ENCODE assay signal across 24 cellular contexts in the genomic region with DNA sequence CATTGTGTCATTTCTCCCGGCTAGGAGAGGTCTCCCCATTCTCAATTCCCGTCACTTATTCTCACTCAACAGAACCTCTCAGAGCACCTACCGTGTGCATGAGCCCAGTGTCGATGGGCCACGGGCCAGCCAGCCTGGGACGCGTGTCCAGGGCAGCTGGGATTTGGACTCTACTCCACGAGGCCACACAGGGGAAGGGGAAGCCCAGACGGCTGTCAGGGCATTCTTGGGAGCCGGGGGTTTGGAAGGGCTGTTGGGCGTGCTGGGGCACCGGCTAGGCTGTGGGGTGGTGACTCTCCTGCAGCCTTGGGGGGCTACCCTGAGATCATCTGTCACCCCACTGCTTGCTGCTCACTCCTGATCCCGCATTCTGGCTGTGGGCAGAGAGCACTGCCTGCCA.
"Had no signal": no experiment of that assay in that cellular context is flagged by ENCODE, and none has a peak within 500 bp of the region (broad histone marks: within the 10 kb centered on the region; RNA-seq: fewer than 3 reads in every experiment).

No MANE protein-coding gene starts in this region.

- H3K27me3 ChIP-seq: foreskin keratinocyte had no signal

- H3K79me2 ChIP-seq: parathyroid adenoma had no signal

- ATAC-seq: activated CD4-positive, CD25-positive, alpha-beta regulatory T cell treated with anti-CD3 and anti-CD28 coated beads, Interleukin-2, amount 50 U/mL, for 24 hours; activated CD8-positive, alpha-beta T cell treated with anti-CD3 and anti-CD28 coated beads, Interleukin-2, amount 10 ng/mL, durations not matched to agents 7 days and 5 days; foreskin keratinocyte; natural killer cell; stimulated activated naive B cell treated with anti-CD40 and anti-IgM and Interleukin-4, amounts not matched to agents 10 μg/mL and 1 μg/mL and 100 μg/mL, for 72 hours had no signal

- H3K36me3 ChIP-seq: left lung, neutrophil had no signal

- H2AFZ ChIP-seq: parathyroid adenoma had no signal

- H3K9me3 ChIP-seq: left lung, neutrophil had no signal

- H3K27me3 Mint-ChIP-seq: brain had no signal

- H3K27ac Mint-ChIP-seq: activated CD8-positive, alpha-beta T cell treated with anti-CD3 and anti-CD28 coated beads, Interleukin-2, amount 10 ng/mL, durations not matched to agents 7 days and 5 days; activated T-helper 1 cell treated with anti-CD3 and anti-CD28 coated beads, Interleukin-12 subunit alpha, Interleukin-12 subunit beta, Interleukin-2, Interleukin-4 antibody, amounts not matched to agents 30 ng/mL and 10 ng/mL and 1 ng/mL, durations not matched to agents 14 hours and 24 hours and 36 hours; dendritic cell treated with granulocyte-macrophage colony-stimulating factor and Interleukin-4, amounts not matched to agents 40 ng/mL and 50 ng/mL, for 4 days; immature natural killer cell; mesothelial cell of epicardium; natural killer cell; stimulated activated naive B cell treated with anti-CD40 and anti-IgM and Interleukin-4, amounts not matched to agents 10 μg/mL and 1 μg/mL and 100 μg/mL, for 72 hours had no signal

- H3K9me3 Mint-ChIP-seq: activated T-helper 1 cell treated with anti-CD3 and anti-CD28 coated beads, Interleukin-12 subunit alpha, Interleukin-12 subunit beta, Interleukin-2, Interleukin-4 antibody, amounts not matched to agents 30 ng/mL and 10 ng/mL and 1 ng/mL, durations not matched to agents 14 hours and 24 hours and 36 hours; brain; dendritic cell treated with granulocyte-macrophage colony-stimulating factor and Interleukin-4, amounts not matched to agents 40 ng/mL and 50 ng/mL, for 4 days; immature natural killer cell; mesothelial cell of epicardium; natural killer cell; stimulated activated naive B cell treated with anti-CD40 and anti-IgM and Interleukin-4, amounts not matched to agents 10 μg/mL and 1 μg/mL and 100 μg/mL, for 72 hours had no signal

- H3K4me3 Mint-ChIP-seq: activated CD8-positive, alpha-beta T cell treated with anti-CD3 and anti-CD28 coated beads, Interleukin-2, amount 10 ng/mL, durations not matched to agents 7 days and 5 days; activated T-helper 1 cell treated with anti-CD3 and anti-CD28 coated beads, Interleukin-12 subunit alpha, Interleukin-12 subunit beta, Interleukin-2, Interleukin-4 antibody, amounts not matched to agents 30 ng/mL and 10 ng/mL and 1 ng/mL, durations not matched to agents 14 hours and 24 hours and 36 hours; brain; dendritic cell treated with granulocyte-macrophage colony-stimulating factor and Interleukin-4, amounts not matched to agents 40 ng/mL and 50 ng/mL, for 4 days; immature natural killer cell; mesothelial cell of epicardium; natural killer cell; stimulated activated naive B cell treated with anti-CD40 and anti-IgM and Interleukin-4, amounts not matched to agents 10 μg/mL and 1 μg/mL and 100 μg/mL, for 72 hours had no signal

- H3K4me1 ChIP-seq: foreskin keratinocyte, parathyroid adenoma had no signal

- H3K4me1 Mint-ChIP-seq: immature natural killer cell; natural killer cell; stimulated activated naive B cell treated with anti-CD40 and anti-IgM and Interleukin-4, amounts not matched to agents 10 μg/mL and 1 μg/mL and 100 μg/mL, for 72 hours had no signal

- H3K36me3 Mint-ChIP-seq: brain; immature natural killer cell; mesothelial cell of epicardium; natural killer cell; stimulated activated naive B cell treated with anti-CD40 and anti-IgM and Interleukin-4, amounts not matched to agents 10 μg/mL and 1 μg/mL and 100 μg/mL, for 72 hours had no signal

- H3K9ac ChIP-seq: parathyroid adenoma had no signal

- H3K27ac ChIP-seq: foreskin keratinocyte, left lung, neutrophil, parathyroid adenoma, VCaP had no signal

- H3K4me3 ChIP-seq: left lung had no signal

- DNase-seq: activated CD4-positive, alpha-beta T cell treated with anti-CD3 and anti-CD28 coated beads, Interleukin-2, amount 50 U/mL, for 1 hour; activated CD8-positive, alpha-beta T cell treated with anti-CD3 and anti-CD28 coated beads, Interleukin-2, amount 10 ng/mL, durations not matched to agents 7 days and 5 days; activated gamma-delta T cell; activated naive CD4-positive, alpha-beta T cell treated with anti-CD3 and anti-CD28 coated beads, Interleukin-2, amount 50 U/mL, for 16 hours; anterior cingulate cortex; effector CD8-positive, alpha-beta T cell; erythroblast; foreskin keratinocyte; immature natural killer cell; left lung; natural killer cell; stimulated activated CD4-positive, alpha-beta T cell treated with anti-CD3 and anti-CD28 coated beads, Interleukin-2, amount 100 ng/mL, for 48 hours; stimulated activated CD8-positive, alpha-beta memory T cell treated with anti-CD3 and anti-CD28 coated beads, Interleukin-4, amount 100 ng/mL, for 48 hours; stimulated activated naive B cell treated with anti-CD40 and anti-IgM and Interleukin-4, amounts not matched to agents 10 μg/mL and 1 μg/mL and 100 μg/mL, for 72 hours; SW 1271; trophoblast cell had no signal
